In genomic region chr22:33539902-33540751, GRCh38 we compare ENCODE assay signal across 1 cellular context.
TF ChIP-seq lines count a peak whose summit lies in the region.

No MANE protein-coding gene starts in this region.

TF ChIP-seq in HepG2, 621 proteins besides CTCF, POLR2A, EP300 and RAD21 (continued from another document and continues in another):
- no peak for TF ChIP-seq ZNF275 (CRISPR knock-in tag; IDR thresholded peaks at IDR 0.05; ENCODE audit: borderline replicate concordance)
- TF ChIP-seq SIN3A (IDR thresholded peaks at IDR 0.05; ENCODE audit: borderline replicate concordance, low read depth, low read length): no peak
- TF ChIP-seq HCFC1 (IDR thresholded peaks at IDR 0.05; ENCODE audit: low read depth, low read length): no peak
- peak; percentile 97 for TF ChIP-seq PHF21A (CRISPR knock-in tag; IDR thresholded peaks at IDR 0.05)
- no peak for TF ChIP-seq GLI4 (CRISPR knock-in tag; IDR thresholded peaks at IDR 0.05; ENCODE audit: borderline replicate concordance)
- no peak for TF ChIP-seq ZNF646 (CRISPR knock-in tag; IDR thresholded peaks at IDR 0.05)
- TF ChIP-seq ZMYM2 (CRISPR knock-in tag; IDR thresholded peaks at IDR 0.05): peak; percentile 52; the same call in 1 of the 2 replicates
- no peak for TF ChIP-seq ATM (IDR thresholded peaks at IDR 0.05; ENCODE audit: borderline replicate concordance)
- no peak for TF ChIP-seq SIX4 (CRISPR knock-in tag; IDR thresholded peaks at IDR 0.05)
- no peak for TF ChIP-seq ZNF296 (CRISPR knock-in tag; conservative IDR thresholded peaks at IDR 0.05)
- TF ChIP-seq ATF7-NPFF (CRISPR knock-in tag; IDR thresholded peaks at IDR 0.05; ENCODE audit: low read depth): no peak
- no peak for TF ChIP-seq LRRFIP1 (CRISPR knock-in tag; conservative IDR thresholded peaks at IDR 0.05)
- no peak for TF ChIP-seq SP1 (IDR thresholded peaks at IDR 0.05)
- 0 out of 2 replicates have a peak, but pooled peaks have one; percentile 3 for TF ChIP-seq SP1 (CRISPR knock-in tag; IDR thresholded peaks at IDR 0.05)
- peak; percentile 47 for TF ChIP-seq SIX1 (CRISPR knock-in tag; IDR thresholded peaks at IDR 0.05; ENCODE audit: borderline replicate concordance)
- no peak; the same call in 1 of the 2 replicates for TF ChIP-seq MYNN (CRISPR knock-in tag; IDR thresholded peaks at IDR 0.05; ENCODE audit: low read depth)
- no peak for TF ChIP-seq ZNF329 (CRISPR knock-in tag; IDR thresholded peaks at IDR 0.05; ENCODE audit: low read depth)
- peak; percentile 95 for TF ChIP-seq MED8 (CRISPR knock-in tag; IDR thresholded peaks at IDR 0.05; ENCODE audit: insufficient replicate concordance)
- no peak for TF ChIP-seq ZSCAN9 (CRISPR knock-in tag; IDR thresholded peaks at IDR 0.05; ENCODE audit: borderline replicate concordance)
- TF ChIP-seq ZNF460 (CRISPR knock-in tag; IDR thresholded peaks at IDR 0.05; ENCODE audit: borderline replicate concordance): peak; percentile 26; the same call in 1 of the 2 replicates
- TF ChIP-seq ZNF292 (CRISPR knock-in tag; IDR thresholded peaks at IDR 0.05; ENCODE audit: borderline replicate concordance, low read depth): peak; percentile 74; the same call in 1 of the 2 replicates
- peak; percentile 2; the same call in 1 of the 2 replicates for TF ChIP-seq ZNF629 (CRISPR knock-in tag; conservative IDR thresholded peaks at IDR 0.05)
- peak; percentile 19 to 31; a peak in 1 of 4 replicates for TF ChIP-seq HMGXB4 (CRISPR knock-in tag; IDR thresholded peaks at IDR 0.05; ENCODE audit: borderline replicate concordance in 1 of 2, low read depth in 1 of 2)
- no peak for TF ChIP-seq ZNF280B (CRISPR knock-in tag; IDR thresholded peaks at IDR 0.05; ENCODE audit: borderline replicate concordance)
- TF ChIP-seq RBAK (CRISPR knock-in tag; IDR thresholded peaks at IDR 0.05): no peak
- no peak for TF ChIP-seq ZNF101 (CRISPR knock-in tag; IDR thresholded peaks at IDR 0.05; ENCODE audit: borderline replicate concordance, low read depth)
- peak; percentile 64; the same call in 1 of the 2 replicates for TF ChIP-seq ZNF414 (CRISPR knock-in tag; IDR thresholded peaks at IDR 0.05)
- peak; percentile 81; the same call in 1 of the 2 replicates for TF ChIP-seq ARNTL (CRISPR knock-in tag; IDR thresholded peaks at IDR 0.05)
- TF ChIP-seq ZNF891 (CRISPR knock-in tag; IDR thresholded peaks at IDR 0.05): no peak
- 0 out of 4 replicates have a peak, but pooled peaks of 1 of the 2 experiments have one; percentile 2 for TF ChIP-seq MAFK (conservative IDR thresholded peaks at IDR 0.05 in 1 of 2, IDR thresholded peaks at IDR 0.05 in 1 of 2; ENCODE audit: low read length in 2 of 2)
- TF ChIP-seq ZNF709 (CRISPR knock-in tag; IDR thresholded peaks at IDR 0.05): peak; percentile 42; the same call in 1 of the 2 replicates
- no peak for TF ChIP-seq ISX (CRISPR knock-in tag; conservative IDR thresholded peaks at IDR 0.05)
- TF ChIP-seq DZIP1 (CRISPR knock-in tag; IDR thresholded peaks at IDR 0.05): no peak
- TF ChIP-seq POLR2G (IDR thresholded peaks at IDR 0.05; ENCODE audit: low read depth, low read length): peak; percentile 45
- peak; percentile 46 for TF ChIP-seq THAP11 (CRISPR knock-in tag; IDR thresholded peaks at IDR 0.05)
- TF ChIP-seq NFKBIZ (CRISPR knock-in tag; IDR thresholded peaks at IDR 0.05): no peak; the same call in 1 of the 2 replicates
- peak; percentile 85 for TF ChIP-seq SOX13 (IDR thresholded peaks at IDR 0.05)
- TF ChIP-seq SOX13 (CRISPR knock-in tag; conservative IDR thresholded peaks at IDR 0.05 in 1 of 2, IDR thresholded peaks at IDR 0.05 in 1 of 2): peak in 1 of 2 experiments; percentile 82; a peak in 2 of 4 replicates
- peak; percentile 72 for TF ChIP-seq FOXA1 (IDR thresholded peaks at IDR 0.05)
- TF ChIP-seq FOXA1 (CRISPR knock-in tag; IDR thresholded peaks at IDR 0.05): peak; percentile 94
- peak; percentile 95 for TF ChIP-seq NKX3-1 (CRISPR knock-in tag; IDR thresholded peaks at IDR 0.05)
- peak; percentile 84 for TF ChIP-seq JUN (CRISPR knock-in tag; IDR thresholded peaks at IDR 0.05)
- no peak for TF ChIP-seq CERS6 (CRISPR knock-in tag; IDR thresholded peaks at IDR 0.05)
- peak; percentile 47; the same call in 1 of the 2 replicates for TF ChIP-seq MNT (IDR thresholded peaks at IDR 0.05)
- TF ChIP-seq MZF1 (CRISPR knock-in tag; IDR thresholded peaks at IDR 0.05; ENCODE audit: borderline replicate concordance): no peak
